Comparison of ENCODE assay signal across 27 cellular contexts in the genomic region with DNA sequence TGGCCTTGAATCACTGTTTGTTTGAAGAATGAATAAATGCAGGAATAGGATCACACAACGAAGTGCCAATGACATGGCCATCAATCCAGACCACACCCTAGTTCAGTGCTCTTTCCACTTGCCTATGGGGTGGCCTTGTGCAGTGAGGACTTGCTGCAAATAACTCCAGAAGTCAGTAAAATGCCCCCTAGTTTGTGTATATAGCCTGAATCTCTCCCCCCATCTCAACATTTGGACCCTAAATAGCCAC. TPM values are rescaled to one million over a fixed set of nuclear protein-coding genes. Genes with fewer than 3 reads are reported as not detected.
DNase-seq lines count a peak whose midpoint lies in the region; ATAC-seq, FAIRE-seq and TF ChIP-seq lines count a peak whose summit lies in the region.
"Had no signal": no experiment of that assay in that cellular context is flagged by ENCODE, and none has a peak within 500 bp of the region (broad histone marks: within the 10 kb centered on the region; RNA-seq: fewer than 3 reads in every experiment).

No MANE protein-coding gene starts in this region.

- no TSS peak for BruUV-seq in PC-3 (replicated peaks; lab: Mats Ljungman, UMichigan)

- intact Hi-C loops in PC-3 (cut with micrococcal nuclease) (no loop called here), kidney (cut with DNase I) (no loop called here), mucosa of descending colon (cut with DNase I, micrococcal nuclease) (no loop called here)
- intact Hi-C loops in activated naive CD4-positive, alpha-beta T cell treated with anti-CD3 and anti-CD28 coated beads for 36 hours (cut with micrococcal nuclease): loop anchor here (5.0 kb wide), 1 partner anchor 95 kb away; no protein-coding TSS in a partner anchor

- H3K4me2 ChIP-seq in PC-3 (ENCODE audit: low read length) (no peak overlapping the region), smooth muscle cell (no peak overlapping the region)

- H3K9me3 ChIP-seq in PC-3 (ENCODE audit: low read length) (no peaks in the 10 kb centered on the region), kidney (ENCODE audit: control insufficient read depth in 1 of 2, low read length in 2 of 2) (no peaks in the 10 kb centered on the region), mucosa of descending colon (no peaks in the 10 kb centered on the region), smooth muscle cell (replicated peaks; ENCODE audit: low read depth) (no peaks in the 10 kb centered on the region)

- H3K27me3 Mint-ChIP-seq in activated naive CD4-positive, alpha-beta T cell treated with anti-CD3 and anti-CD28 coated beads for 36 hours (ENCODE audit: low read depth): no peaks in the 10 kb centered on the region

- H3K27ac ChIP-seq in PC-3 (ENCODE audit: low read length): no peak overlapping the region
- peak overlapping the region; percentile 40 to 79 for H3K27ac ChIP-seq in kidney (ENCODE audit: low read depth in 2 of 2, low read length in 2 of 2)
- H3K27ac ChIP-seq in smooth muscle cell (ENCODE audit: low read depth): no peak overlapping the region
- H3K27ac ChIP-seq: RWPE1 had no signal

- H3K27me3 ChIP-seq in PC-3 (ENCODE audit: low read length) (peaks cover 57% of the 10 kb centered on the region), smooth muscle cell (ENCODE audit: low read depth) (peaks cover 40% of the 10 kb centered on the region)

- POLR2A ChIA-PET in PC-3 (lab: Charles Lee; ENCODE audit: unreplicated experiment): no interaction called here

- no peak overlapping the region for H3K27ac Mint-ChIP-seq in activated naive CD4-positive, alpha-beta T cell treated with anti-CD3 and anti-CD28 coated beads for 36 hours

- no peaks in the 10 kb centered on the region for H3K9me2 ChIP-seq in PC-3 (replicated peaks; ENCODE audit: low read length)

- H4K20me1 ChIP-seq in PC-3 (ENCODE audit: low read length): no peaks in the 10 kb centered on the region
- no peaks in the 10 kb centered on the region for H4K20me1 ChIP-seq in smooth muscle cell (ENCODE audit: low read depth)

- DNase-seq in PC-3: peak; percentile 5
- no peak for DNase-seq in kidney
- DNase-seq in mucosa of descending colon: no peak
- DNase-seq in smooth muscle cell (lab: John Stamatoyannopoulos, UW; ENCODE audit: unreplicated experiment): no peak
- DNase-seq in activated naive CD4-positive, alpha-beta T cell treated with anti-CD3 and anti-CD28 coated beads for 36 hours: no peak
- DNase-seq in NCI-H1694 (lab: John Stamatoyannopoulos, UW): no peak
- no peak for DNase-seq in HK-2 (ENCODE audit: unreplicated experiment)
- no peak for DNase-seq in stimulated activated CD4-positive, alpha-beta T cell treated with anti-CD3 and anti-CD28 coated beads, Interleukin-2, amount 100 ng/mL, for 24 hours
- DNase-seq: 8988T, ACHN, DMS153, DND-41, KBM-7, MV-4-11, NCI-H1105, NCI-H1436 treated with DMSO at 0.1 percent for 48 hours, NCI-H2029, NCI-H526 treated with DMSO at 0.1 percent for 48 hours, SHP77 had no signal

- H3F3A ChIP-seq in PC-3 (ENCODE audit: low read length, unreplicated experiment) (no peaks in the 10 kb centered on the region), smooth muscle cell (ENCODE audit: low read depth) (no peaks in the 10 kb centered on the region)

- H3K36me3 ChIP-seq in PC-3 (ENCODE audit: low read depth, low read length): no peaks in the 10 kb centered on the region
- no peaks in the 10 kb centered on the region for H3K36me3 ChIP-seq in kidney (ENCODE audit: control insufficient read depth in 1 of 2, insufficient read depth in 2 of 2, low read length in 2 of 2)
- H3K36me3 ChIP-seq in mucosa of descending colon (ENCODE audit: low read depth): no peaks in the 10 kb centered on the region
- no peaks in the 10 kb centered on the region for H3K36me3 ChIP-seq in smooth muscle cell (ENCODE audit: low read depth)

- H3K9me3 Mint-ChIP-seq in activated naive CD4-positive, alpha-beta T cell treated with anti-CD3 and anti-CD28 coated beads for 36 hours: no peaks in the 10 kb centered on the region

- no peaks in the 10 kb centered on the region for H3K4me1 Mint-ChIP-seq in activated naive CD4-positive, alpha-beta T cell treated with anti-CD3 and anti-CD28 coated beads for 36 hours (ENCODE audit: low read depth)

- H2AFZ ChIP-seq in PC-3 (ENCODE audit: low read length): no peak overlapping the region
- H2AFZ ChIP-seq in smooth muscle cell (ENCODE audit: low read depth): no peak overlapping the region

- CTCF ChIA-PET in PC-3 (lab: Charles Lee): no interaction called here
- CTCF ChIA-PET in activated naive CD4-positive, alpha-beta T cell treated with anti-CD3 and anti-CD28 coated beads for 36 hours (lab: Charles Lee): no interaction called here

- no peaks in the 10 kb centered on the region for H3K36me3 Mint-ChIP-seq in activated naive CD4-positive, alpha-beta T cell treated with anti-CD3 and anti-CD28 coated beads for 36 hours (ENCODE audit: low read depth)

- H3K79me2 ChIP-seq in PC-3 (ENCODE audit: low read length): no peaks in the 10 kb centered on the region
- H3K79me2 ChIP-seq in smooth muscle cell (ENCODE audit: low read depth): no peaks in the 10 kb centered on the region

- H3K4me3 Mint-ChIP-seq in activated naive CD4-positive, alpha-beta T cell treated with anti-CD3 and anti-CD28 coated beads for 36 hours: no peak overlapping the region

- H3K4me3 ChIP-seq in PC-3 (ENCODE audit: low read length) (no peak overlapping the region), kidney (ENCODE audit: low read length in 2 of 2) (peak overlapping the region; percentile 73 to 83), mucosa of descending colon (no peak overlapping the region), smooth muscle cell (peak overlapping the region; percentile 21)

- no peak overlapping the region for H3K9ac ChIP-seq in PC-3 (ENCODE audit: low read length)
- H3K9ac ChIP-seq in kidney (ENCODE audit: low read length in 2 of 2): peak overlapping the region in 1 of 2 donors; percentile 47
- H3K9ac ChIP-seq in smooth muscle cell (ENCODE audit: low read depth): no peak overlapping the region

- ATAC-seq in PC-3 (no peak), mucosa of descending colon (peak; percentile 55)

- FAIRE-seq in kidney (lab: Jason Lieb, UNC): no peak
- FAIRE-seq: GM18507, H54 had no signal

- 79% methylated on average over 1 of the region's 1 CpG for WGBS in smooth muscle cell (ENCODE audit: low lambda C conversion rate)

- H3K4me1 ChIP-seq in PC-3 (ENCODE audit: insufficient read depth, low read length) (no peaks in the 10 kb centered on the region), kidney (ENCODE audit: control insufficient read depth in 1 of 2, insufficient read depth in 1 of 2, low read depth in 1 of 2, low read length in 2 of 2) (no peaks in the 10 kb centered on the region), mucosa of descending colon (ENCODE audit: low read depth) (peaks cover 33% of the 10 kb centered on the region), smooth muscle cell (ENCODE audit: low read depth) (no peaks in the 10 kb centered on the region)

- no peak for TF ChIP-seq CTCF in PC-3 (conservative IDR thresholded peaks at IDR 0.05; ENCODE audit: low read depth, low read length)
- TF ChIP-seq CTCF in kidney (IDR thresholded peaks at IDR 0.05; ENCODE audit: borderline replicate concordance, extremely low read depth, insufficient read depth): no peak
- TF ChIP-seq CTCF in mucosa of descending colon (IDR thresholded peaks at IDR 0.05): no peak
- TF ChIP-seq CTCF in smooth muscle cell (IDR thresholded peaks at IDR 0.05; ENCODE audit: borderline replicate concordance, insufficient read depth, poor library complexity, severe bottlenecking): no peak

RNA-seq across cellular contexts. Expression of gene FABP1, which starts 0.3 kb away (rescaled TPM):
- total RNA-seq in PC-3 (2014; rRNA removed) (not detected in 2 replicates), kidney (not detected), mucosa of descending colon (1,000 to 10,000 TPM in 2 of 3 donors, 100 to 1,000 TPM in 1; 768 to 5,199 (median 1,319) TPM), smooth muscle cell (not detected in 2 replicates)
- polyA plus RNA-seq in kidney (ENCODE audit: insufficient read depth, low read depth, low replicate concordance) (1,596 TPM), smooth muscle cell (0.35 and 0.42 TPM in 2 replicates)
- not detected for total RNA-seq in activated naive CD4-positive, alpha-beta T cell treated with anti-CD3 and anti-CD28 coated beads for 36 hours
- total RNA-seq: LHCN-M2, MCF 10A, NCI-H460, SK-MEL-5 had no signal
- polyA plus RNA-seq: BJ had no signal

RNA-seq across cellular contexts. Expression of gene THNSL2, which starts 42.6 kb away (rescaled TPM):
- total RNA-seq in PC-3 (2014; rRNA removed) (0.75 and 2.0 TPM in 2 replicates), kidney (26.7 TPM), mucosa of descending colon (10 to 100 TPM; 16.8 to 33.3 (median 16.8) TPM), smooth muscle cell (0.58 and 1.3 TPM in 2 replicates)
- polyA plus RNA-seq in kidney (ENCODE audit: insufficient read depth, low read depth, low replicate concordance) (52.3 TPM), smooth muscle cell (1.9 and 2.5 TPM in 2 replicates)
- under 1 TPM; 0.10 to 0.21 TPM for total RNA-seq in activated naive CD4-positive, alpha-beta T cell treated with anti-CD3 and anti-CD28 coated beads for 36 hours

RNA-seq across cellular contexts. Expression of gene SMYD1, which starts 59.9 kb away (rescaled TPM):
- not detected in 2 replicates for total RNA-seq in PC-3 (2014; rRNA removed)
- not detected for total RNA-seq in kidney
- polyA plus RNA-seq in kidney (ENCODE audit: insufficient read depth, low read depth, low replicate concordance): not detected
- 10 to 100 TPM in 1 of 3 donors, 1 to 10 TPM in 1, not detected in 1; 1.0 to 10.7 TPM for total RNA-seq in mucosa of descending colon
- not detected in 2 replicates for total RNA-seq in smooth muscle cell
- 0.06 TPM in 1 of 2 replicates, not detected in the other for polyA plus RNA-seq in smooth muscle cell
- not detected for total RNA-seq in activated naive CD4-positive, alpha-beta T cell treated with anti-CD3 and anti-CD28 coated beads for 36 hours
- total RNA-seq: MCF 10A, NCI-H460 had no signal
- polyA plus RNA-seq: BJ had no signal

Comparison
In these comparisons a context has a peak if more than half of its experiments do, and no peak if none do; other contexts are left out.
1. H3K27ac ChIP-seq: peak in kidney (2 of 2); none in PC-3 (single experiment) and smooth muscle cell (single experiment).
2. H3K4me3 ChIP-seq: peak in kidney (2 of 2) and smooth muscle cell (single experiment); none in PC-3 (single experiment) and mucosa of descending colon (single experiment).
3. RNA of gene FABP1, which starts 0.3 kb away (total RNA-seq): 768 to 5,199 TPM in mucosa of descending colon; not detected in kidney (single experiment), not detected in PC-3, not detected in smooth muscle cell and not detected in activated naive CD4-positive, alpha-beta T cell treated with anti-CD3 and anti-CD28 coated beads for 36 hours; every median in the first group is over 100 times any median in the second.